In the genomic region with DNA sequence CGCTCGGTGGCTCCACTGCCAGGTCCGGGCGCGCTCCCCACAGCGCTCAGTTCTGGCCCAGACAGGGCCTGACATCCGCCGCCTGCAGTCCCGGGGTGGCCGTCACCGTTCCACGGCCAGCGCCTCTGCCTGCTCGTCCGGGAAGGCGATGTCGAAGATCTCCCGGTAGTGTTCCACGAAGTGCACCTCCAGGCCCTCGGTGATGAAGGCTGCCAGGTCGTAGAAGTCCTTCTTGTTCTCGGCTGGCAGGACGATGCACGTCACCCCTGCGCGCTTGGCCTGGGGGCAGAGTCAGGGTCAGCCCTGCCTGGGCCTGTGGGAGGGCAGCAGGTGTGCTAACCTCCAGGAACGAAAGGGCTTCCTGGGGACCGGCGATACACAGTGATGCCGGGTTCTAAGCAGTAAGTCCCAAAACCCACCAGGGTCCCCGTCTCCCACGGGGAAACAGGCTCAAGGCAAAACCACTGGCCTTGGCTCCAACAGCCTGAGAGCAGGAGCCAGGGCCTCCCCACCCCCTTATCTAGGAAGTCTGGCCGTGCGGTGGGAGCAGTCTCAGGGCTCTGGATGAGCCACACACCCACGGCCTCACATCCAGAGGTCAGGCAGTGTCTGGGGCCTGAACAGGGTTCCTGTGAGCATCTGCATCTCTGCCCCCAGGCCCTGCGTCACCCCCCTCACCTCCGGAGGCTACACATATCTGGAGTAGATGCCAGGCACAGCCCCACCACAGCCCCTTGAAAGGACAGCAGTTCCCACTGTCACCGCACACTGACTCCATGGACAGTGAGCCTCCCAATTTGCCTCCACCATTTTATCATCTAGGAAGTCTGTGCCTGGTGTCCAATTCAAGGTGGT, we compare ENCODE assay signal across 8 cellular contexts. TPM values are rescaled to one million over a fixed set of nuclear protein-coding genes. Genes with fewer than 3 reads are reported as not detected.
DNase-seq lines count a peak whose midpoint lies in the region; ATAC-seq and TF ChIP-seq lines count a peak whose summit lies in the region.

No MANE protein-coding gene starts in this region.

- POLR2A ChIA-PET in activated CD4-positive, alpha-beta T cell treated with anti-CD3 and anti-CD28 coated beads for 36 hours (lab: Charles Lee), result interaction anchor here (0.6 to 1.8 kb wide), 6 partner anchors 16 to 99 kb away, joined by 3 to 20 read pairs (median 3); a partner anchor contains a TSS
- POLR2A ChIA-PET in activated B cell treated with CpG ODN at 0.5 μM for 24 hours (lab: Charles Lee), result interaction anchor here (0.6 to 6.4 kb wide), 4 partner anchors 12 to 724 kb away, joined by 3 to 102 read pairs (median 4); a partner anchor contains a TSS

- no peaks in the 10 kb centered on the region for H3K9me3 ChIP-seq in left ventricle myocardium inferior (replicated peaks)
- H3K9me3 ChIP-seq in stomach, result no peaks in the 10 kb centered on the region

- peak overlapping the region; percentile 100 for H3K4me3 Mint-ChIP-seq in activated CD4-positive, alpha-beta T cell treated with anti-CD3 and anti-CD28 coated beads for 36 hours
- H3K4me3 Mint-ChIP-seq in activated B cell treated with CpG ODN at 0.5 μM for 24 hours, result peak overlapping the region; percentile 93

- H3K4me1 Mint-ChIP-seq in activated CD4-positive, alpha-beta T cell treated with anti-CD3 and anti-CD28 coated beads for 36 hours, result peaks cover 21% of the 10 kb centered on the region
- H3K4me1 Mint-ChIP-seq in activated B cell treated with CpG ODN at 0.5 μM for 24 hours, result peaks cover 31% of the 10 kb centered on the region

- peaks cover 57% of the 10 kb centered on the region for H3K36me3 Mint-ChIP-seq in activated CD4-positive, alpha-beta T cell treated with anti-CD3 and anti-CD28 coated beads for 36 hours (ENCODE audit: low read depth)
- H3K36me3 Mint-ChIP-seq in activated B cell treated with CpG ODN at 0.5 μM for 24 hours (ENCODE audit: low read depth), result peaks cover 56% of the 10 kb centered on the region

- ATAC-seq in activated CD4-positive, alpha-beta T cell treated with anti-CD3 and anti-CD28 coated beads for 36 hours, result no peak
- ATAC-seq in activated B cell treated with CpG ODN at 0.5 μM for 24 hours (ENCODE audit: low read depth), result no peak
- no peak for ATAC-seq in esophagus mucosa
- ATAC-seq in GM21576 (IDR thresholded peaks at IDR 0.05; ENCODE audit: unreplicated experiment), result no peak

- H3K4me1 ChIP-seq in left ventricle myocardium inferior, result peaks cover 42% of the 10 kb centered on the region
- peaks cover 27 to 56% (median 43%) of the 10 kb centered on the region in 4 donors for H3K4me1 ChIP-seq in stomach

- H3K27me3 ChIP-seq in left ventricle myocardium inferior (ENCODE audit: low read depth), result no peaks in the 10 kb centered on the region
- no peaks in the 10 kb centered on the region for H3K27me3 ChIP-seq in stomach

- intact Hi-C loops in activated CD4-positive, alpha-beta T cell treated with anti-CD3 and anti-CD28 coated beads for 36 hours (cut with DNase I, micrococcal nuclease), result loop anchor here in 1 of 2 experiments (2.0 kb wide), 1 partner anchor 99 kb away; a partner anchor contains a TSS
- intact Hi-C loops in activated B cell treated with CpG ODN at 0.5 μM for 24 hours (cut with micrococcal nuclease) (loop anchor here (2.0 kb wide), 1 partner anchor 137 kb away; no protein-coding TSS in a partner anchor), left ventricle myocardium inferior (cut with micrococcal nuclease) (no loop called here), stomach (cut with DNase I; ENCODE audit: low total_unique reads) (no loop called here)

- WGBS in stomach, 5 donors, result 41 to 66% (median 45%) methylated on average over 20 to 38 of the region's 38 CpGs

- no peak for TF ChIP-seq EP300 in stomach (IDR thresholded peaks at IDR 0.05)

- DNase-seq in activated CD4-positive, alpha-beta T cell treated with anti-CD3 and anti-CD28 coated beads for 36 hours, result peak; percentile 57
- no peak for DNase-seq in activated CD4-positive, alpha-beta T cell treated with anti-CD3 and anti-CD28 coated beads for 4 hours
- no peak for DNase-seq in activated B cell treated with CpG ODN at 0.5 μM for 24 hours
- no peak for DNase-seq in left ventricle myocardium inferior
- no peak for DNase-seq in stomach
- no peak for DNase-seq in activated CD4-positive, CD25-positive, alpha-beta regulatory T cell (lab: John Stamatoyannopoulos, UW)

- H3K36me3 ChIP-seq in left ventricle myocardium inferior (peaks cover 57% of the 10 kb centered on the region), stomach (peaks cover 52 to 58% (median 57%) of the 10 kb centered on the region in 4 donors)

- no peaks in the 10 kb centered on the region for H3K9me3 Mint-ChIP-seq in activated CD4-positive, alpha-beta T cell treated with anti-CD3 and anti-CD28 coated beads for 36 hours (ENCODE audit: low read depth)
- no peaks in the 10 kb centered on the region for H3K9me3 Mint-ChIP-seq in activated B cell treated with CpG ODN at 0.5 μM for 24 hours

- CTCF ChIA-PET in activated CD4-positive, alpha-beta T cell treated with anti-CD3 and anti-CD28 coated beads for 36 hours (lab: Charles Lee), result interaction anchor here (0.5 to 1.6 kb wide), 2 partner anchors 26 to 1674 kb away, joined by 3 to 9 read pairs; no protein-coding TSS in a partner anchor
- CTCF ChIA-PET in activated B cell treated with CpG ODN at 0.5 μM for 24 hours (lab: Charles Lee), result no interaction called here

- no peak for TF ChIP-seq POLR2A in stomach (IDR thresholded peaks at IDR 0.05)

- peak overlapping the region; percentile 96 for H3K4me3 ChIP-seq in left ventricle myocardium inferior
- peak overlapping the region; percentile 71 to 88 (median 78) for H3K4me3 ChIP-seq in stomach

- H3K27ac ChIP-seq in left ventricle myocardium inferior (replicated peaks), result peak overlapping the region; percentile 94
- H3K27ac ChIP-seq in stomach, result peak overlapping the region; percentile 77 to 95 (median 93)

- TF ChIP-seq CTCF in activated B cell treated with CpG ODN at 0.5 μM for 24 hours (IDR thresholded peaks at IDR 0.05), result no peak
- TF ChIP-seq CTCF in left ventricle myocardium inferior (IDR thresholded peaks at IDR 0.05; ENCODE audit: borderline replicate concordance), result no peak
- no peak for TF ChIP-seq CTCF in stomach (IDR thresholded peaks at IDR 0.05)

- no peaks in the 10 kb centered on the region for H3K27me3 Mint-ChIP-seq in activated CD4-positive, alpha-beta T cell treated with anti-CD3 and anti-CD28 coated beads for 36 hours
- H3K27me3 Mint-ChIP-seq in activated B cell treated with CpG ODN at 0.5 μM for 24 hours, result no peaks in the 10 kb centered on the region

- peak overlapping the region; percentile 86 for H3K27ac Mint-ChIP-seq in activated CD4-positive, alpha-beta T cell treated with anti-CD3 and anti-CD28 coated beads for 36 hours
- peak overlapping the region; percentile 63 for H3K27ac Mint-ChIP-seq in activated B cell treated with CpG ODN at 0.5 μM for 24 hours

RNA-seq across cellular contexts. Expression of a gene that starts 2.1 kb away (rescaled TPM):
- total RNA-seq in activated CD4-positive, alpha-beta T cell treated with anti-CD3 and anti-CD28 coated beads for 36 hours, result 1,000 to 10,000 TPM; 1,452 to 1,530 TPM
- total RNA-seq in activated B cell treated with CpG ODN at 0.5 μM for 24 hours, result 1,170 and 1,330 TPM in 2 replicates
- 407 TPM for total RNA-seq in left ventricle myocardium inferior
- total RNA-seq in stomach, result 100 to 1,000 TPM; 121 to 772 (median 289) TPM
- 1,000 to 10,000 TPM; 1,713 to 2,132 (median 1,726) TPM for polyA plus RNA-seq in stomach
- total RNA-seq in esophagus mucosa, result 1,080 TPM

RNA-seq across cellular contexts. Expression of a gene that starts 11.3 kb away (rescaled TPM):
- total RNA-seq in activated CD4-positive, alpha-beta T cell treated with anti-CD3 and anti-CD28 coated beads for 36 hours, result 1 to 10 TPM; 2.0 to 3.2 TPM
- total RNA-seq in activated B cell treated with CpG ODN at 0.5 μM for 24 hours, result 1.4 and 1.5 TPM in 2 replicates
- 4.5 TPM for total RNA-seq in left ventricle myocardium inferior
- total RNA-seq in stomach, result 10 to 100 TPM in 1 of 5 donors, 1 to 10 TPM in 3, under 1 TPM in 1; 0.89 to 26.8 (median 2.0) TPM
- polyA plus RNA-seq in stomach, result 10 to 100 TPM in 2 of 3 donors, 1 to 10 TPM in 1; 8.9 to 16.5 (median 11.2) TPM
- total RNA-seq in esophagus mucosa, result 1.1 TPM

RNA-seq across cellular contexts. Expression of a gene that starts 11.8 kb away (rescaled TPM):
- 10 to 100 TPM; 50.9 to 52.1 TPM for total RNA-seq in activated CD4-positive, alpha-beta T cell treated with anti-CD3 and anti-CD28 coated beads for 36 hours
- 58.0 and 60.8 TPM in 2 replicates for total RNA-seq in activated B cell treated with CpG ODN at 0.5 μM for 24 hours
- total RNA-seq in left ventricle myocardium inferior, result 155 TPM
- 100 to 1,000 TPM in 1 of 5 donors, 10 to 100 TPM in 4; 11.0 to 171 (median 27.5) TPM for total RNA-seq in stomach
- polyA plus RNA-seq in stomach, result 100 to 1,000 TPM in 2 of 3 donors, 10 to 100 TPM in 1; 96.7 to 136 (median 121) TPM
- total RNA-seq in esophagus mucosa, result 59.1 TPM

RNA-seq across cellular contexts. Expression of a gene that starts 27.8 kb away (rescaled TPM):
- total RNA-seq in activated CD4-positive, alpha-beta T cell treated with anti-CD3 and anti-CD28 coated beads for 36 hours, result 100 to 1,000 TPM; 287 to 315 TPM
- total RNA-seq in activated B cell treated with CpG ODN at 0.5 μM for 24 hours, result 72.9 and 77.5 TPM in 2 replicates
- 104 TPM for total RNA-seq in left ventricle myocardium inferior
- 100 to 1,000 TPM in 1 of 5 donors, 10 to 100 TPM in 3, 1 to 10 TPM in 1; 8.8 to 169 (median 57.4) TPM for total RNA-seq in stomach
- 10 to 100 TPM; 41.3 to 43.3 (median 41.7) TPM for polyA plus RNA-seq in stomach
- 47.1 TPM for total RNA-seq in esophagus mucosa

RNA-seq across cellular contexts. Expression of a gene that starts 28.3 kb away (rescaled TPM):
- total RNA-seq in activated CD4-positive, alpha-beta T cell treated with anti-CD3 and anti-CD28 coated beads for 36 hours, result not detected
- total RNA-seq in activated B cell treated with CpG ODN at 0.5 μM for 24 hours (not detected in 2 replicates), left ventricle myocardium inferior (not detected), stomach (not detected), esophagus mucosa (not detected)
- polyA plus RNA-seq in stomach, result not detected
